In genomic region chr14:24103451-24103850, GRCh38 we compare ENCODE assay signal across 1 cellular context.
TF ChIP-seq lines count a peak whose summit lies in the region.

No MANE protein-coding gene starts in this region.

TF ChIP-seq in K562, 482 proteins besides CTCF, POLR2A, EP300 and RAD21:
- peak; percentile 75 for TF ChIP-seq POLR2G (IDR thresholded peaks at IDR 0.05; ENCODE audit: low read depth, low read length)
- no peak for TF ChIP-seq ILF3 (IDR thresholded peaks at IDR 0.05; ENCODE audit: borderline replicate concordance)
- TF ChIP-seq, protein P1, sequence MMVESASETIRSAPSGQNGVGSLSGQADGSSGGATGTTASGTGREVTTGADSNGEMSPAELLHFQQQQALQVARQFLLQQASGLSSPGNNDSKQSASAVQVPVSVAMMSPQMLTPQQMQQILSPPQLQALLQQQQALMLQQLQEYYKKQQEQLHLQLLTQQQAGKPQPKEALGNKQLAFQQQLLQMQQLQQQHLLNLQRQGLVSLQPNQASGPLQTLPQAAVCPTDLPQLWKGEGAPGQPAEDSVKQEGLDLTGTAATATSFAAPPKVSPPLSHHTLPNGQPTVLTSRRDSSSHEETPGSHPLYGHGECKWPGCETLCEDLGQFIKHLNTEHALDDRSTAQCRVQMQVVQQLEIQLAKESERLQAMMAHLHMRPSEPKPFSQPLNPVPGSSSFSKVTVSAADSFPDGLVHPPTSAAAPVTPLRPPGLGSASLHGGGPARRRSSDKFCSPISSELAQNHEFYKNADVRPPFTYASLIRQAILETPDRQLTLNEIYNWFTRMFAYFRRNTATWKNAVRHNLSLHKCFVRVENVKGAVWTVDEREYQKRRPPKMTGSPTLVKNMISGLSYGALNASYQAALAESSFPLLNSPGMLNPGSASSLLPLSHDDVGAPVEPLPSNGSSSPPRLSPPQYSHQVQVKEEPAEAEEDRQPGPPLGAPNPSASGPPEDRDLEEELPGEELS (CRISPR knock-in tag; IDR thresholded peaks at IDR 0.05; ENCODE audit: borderline replicate concordance): no peak
- no peak for TF ChIP-seq POLR2H (tag; IDR thresholded peaks at IDR 0.05; ENCODE audit: low read depth)
- no peak for TF ChIP-seq RCOR1 (IDR thresholded peaks at IDR 0.05; ENCODE audit: borderline replicate concordance in 1 of 2, low read depth in 2 of 2, low read length in 2 of 2)
- TF ChIP-seq ZNF444 (CRISPR knock-in tag; IDR thresholded peaks at IDR 0.05): no peak
- TF ChIP-seq RBM22 (IDR thresholded peaks at IDR 0.05; ENCODE audit: low read depth, low read length, poor library complexity, severe bottlenecking): peak; percentile 34
- TF ChIP-seq KLF16 (IDR thresholded peaks at IDR 0.05): no peak
